10 cellular contexts compared by ENCODE assay signal in the genomic region with DNA sequence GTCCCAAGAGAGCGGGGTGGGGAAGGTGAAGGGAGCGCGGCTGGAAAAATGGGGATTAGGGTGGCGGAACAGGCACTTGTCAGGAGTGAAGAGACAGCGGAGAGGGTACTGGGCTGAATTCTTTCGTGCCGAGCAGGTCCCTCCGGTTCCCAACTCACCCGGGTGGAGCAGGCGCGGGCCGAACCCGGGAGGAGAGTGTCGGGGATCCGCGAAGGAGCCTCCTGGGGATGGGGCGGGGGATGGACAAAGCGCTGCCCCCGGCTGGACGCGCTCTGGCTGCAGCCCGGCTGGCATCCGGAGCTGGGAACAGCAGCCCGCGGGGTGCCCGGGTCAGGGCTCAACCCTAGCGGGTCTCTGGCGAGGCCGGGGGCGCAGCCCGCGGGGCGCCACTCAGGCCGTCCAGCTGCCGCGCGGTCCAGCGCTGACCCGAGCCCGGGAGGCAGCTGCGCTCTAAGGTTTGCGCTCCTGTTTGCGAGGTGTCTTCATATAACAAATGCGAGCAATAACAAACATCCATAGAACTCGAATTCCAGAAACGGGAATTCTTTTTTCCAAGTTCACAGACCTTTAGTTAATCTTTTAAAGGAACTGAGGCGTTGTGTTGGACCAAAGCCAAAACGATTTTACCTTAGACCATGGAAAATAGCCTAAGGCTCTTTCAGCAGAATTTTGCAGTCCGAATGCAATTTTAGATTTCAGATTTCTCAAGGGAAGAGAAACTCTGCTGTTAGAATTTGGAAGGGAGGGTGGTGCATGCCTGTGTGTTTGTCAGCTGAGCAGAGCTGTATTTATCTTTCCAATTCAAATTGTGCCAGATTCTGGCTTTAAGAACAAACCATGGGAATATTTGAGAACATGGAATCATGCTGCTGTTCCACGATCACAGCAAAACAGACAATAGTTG. TPM values are rescaled to one million over a fixed set of nuclear protein-coding genes. Genes with fewer than 3 reads are reported as not detected.
A peak's percentile ranks its signal among the peaks of the same experiment; 100 is the strongest.
DNase-seq lines count a peak whose midpoint lies in the region; ATAC-seq, FAIRE-seq and TF ChIP-seq lines count a peak whose summit lies in the region.
"Had no signal": no experiment of that assay in that cellular context is flagged by ENCODE, and none has a peak within 500 bp of the region (broad histone marks: within the 10 kb centered on the region; RNA-seq: fewer than 3 reads in every experiment).

No MANE protein-coding gene starts in this region.

- in situ Hi-C loops in gastrocnemius medialis (cut with MboI; ENCODE audit: low sequenced_read_pairs in 4 of 4): loop anchor here in 3 of 4 donors (25.0 kb wide), 2 partner anchors 232 to 857 kb away; no protein-coding TSS in a partner anchor

- H3K4me3 ChIP-seq in HEK293 (ENCODE audit: low read depth, low read length) (peak overlapping the region; percentile 48), breast epithelium (peak overlapping the region; percentile 44 to 65 (median 55)), kidney (ENCODE audit: low read length in 2 of 2) (peak overlapping the region; percentile 70 to 76), gastrocnemius medialis (peak overlapping the region; percentile 39 to 51 (median 45))

- CTCF ChIA-PET in HEK293 (lab: Yijun Ruan, JAX): interaction anchor here (0.8 to 1.0 kb wide), 2 partner anchors 11 to 13 kb away, joined by 3 to 4 read pairs; no protein-coding TSS in a partner anchor

- ATAC-seq in gastrocnemius medialis (no peak), GM21528 (IDR thresholded peaks at IDR 0.05; ENCODE audit: low FRiP score, unreplicated experiment) (no peak), GM18520 (IDR thresholded peaks at IDR 0.05; ENCODE audit: unreplicated experiment) (no peak), HG02763 (IDR thresholded peaks at IDR 0.05; ENCODE audit: unreplicated experiment) (no peak)
- ATAC-seq: naive thymus-derived CD8-positive, alpha-beta T cell had no signal

- H3K27me3 ChIP-seq in breast epithelium (peaks cover 0 to 47% of the 10 kb centered on the region in 2 donors), gastrocnemius medialis (peaks cover 21 to 47% (median 25%) of the 10 kb centered on the region in 3 donors)

- H3K36me3 ChIP-seq in HEK293 (ENCODE audit: control insufficient read depth in 2 of 2, insufficient read depth in 1 of 2, low read length in 2 of 2) (no peaks in the 10 kb centered on the region), breast epithelium (no peaks in the 10 kb centered on the region), kidney (ENCODE audit: control insufficient read depth in 1 of 2, insufficient read depth in 2 of 2, low read length in 2 of 2) (peaks cover 0 to 2% of the 10 kb centered on the region in 2 donors), gastrocnemius medialis (no peaks in the 10 kb centered on the region)

- POLR2A ChIA-PET in HEK293 (lab: Yijun Ruan, JAX): no interaction called here

- DNase-seq in breast epithelium (ENCODE audit: low spot score in 2 of 2) (no peak), kidney (no peak), gastrocnemius medialis (no peak)
- no peak for DNase-seq in activated T-cell treated with anti-CD3 and anti-CD28 coated beads, Interleukin-2, amount 50 U/mL, for 1 hour
- DNase-seq: activated naive CD4-positive, alpha-beta T cell treated with anti-CD3 and anti-CD28 coated beads, Interleukin-2, amount 10 ng/mL, durations not matched to agents 7 days and 5 days had no signal

- no peak for TF ChIP-seq POLR2A in breast epithelium (IDR thresholded peaks at IDR 0.05)
- no peak for TF ChIP-seq POLR2A in gastrocnemius medialis (IDR thresholded peaks at IDR 0.05)

- H3K9ac ChIP-seq in kidney (ENCODE audit: low read length in 2 of 2): peak overlapping the region in 1 of 2 donors; percentile 55

- FAIRE-seq in kidney (lab: Jason Lieb, UNC): no peak

- no peak overlapping the region for H3K27ac ChIP-seq in HEK293 (ENCODE audit: extremely low read depth, low read depth, low read length)
- H3K27ac ChIP-seq in breast epithelium: peak overlapping the region; percentile 36 to 54
- H3K27ac ChIP-seq in kidney (ENCODE audit: low read depth in 2 of 2, low read length in 2 of 2): peak overlapping the region; percentile 58 to 76
- H3K27ac ChIP-seq in gastrocnemius medialis: peak overlapping the region in 2 of 4 donors; percentile 46 to 48

- intact Hi-C loops in breast epithelium (cut with DNase I; ENCODE audit: low total_unique reads) (no loop called here), kidney (cut with DNase I) (no loop called here), gastrocnemius medialis (cut with DNase I; ENCODE audit: low total_unique reads) (no loop called here)

- no peaks in the 10 kb centered on the region for H3K9me3 ChIP-seq in HEK293 (ENCODE audit: control insufficient read depth, insufficient read depth, low read depth, low read length)
- no peaks in the 10 kb centered on the region for H3K9me3 ChIP-seq in breast epithelium
- no peaks in the 10 kb centered on the region for H3K9me3 ChIP-seq in kidney (ENCODE audit: control insufficient read depth in 1 of 2, low read length in 2 of 2)
- no peaks in the 10 kb centered on the region for H3K9me3 ChIP-seq in gastrocnemius medialis

- no peak for TF ChIP-seq CTCF in HEK293 (tag by site-specific recombination; IDR thresholded peaks at IDR 0.05)
- TF ChIP-seq CTCF in breast epithelium (IDR thresholded peaks at IDR 0.05): no peak
- TF ChIP-seq CTCF in kidney (IDR thresholded peaks at IDR 0.05; ENCODE audit: borderline replicate concordance, extremely low read depth, insufficient read depth): no peak
- TF ChIP-seq CTCF in gastrocnemius medialis (IDR thresholded peaks at IDR 0.05 in 4 of 5, conservative IDR thresholded peaks at IDR 0.05 in 1 of 5): no peak

- H3K4me1 ChIP-seq in HEK293 (ENCODE audit: control insufficient read depth, insufficient read depth, low read length) (no peaks in the 10 kb centered on the region; the same call in 1 of the 2 replicates), breast epithelium (no peaks in the 10 kb centered on the region), kidney (ENCODE audit: control insufficient read depth in 1 of 2, insufficient read depth in 1 of 2, low read depth in 1 of 2, low read length in 2 of 2) (no peaks in the 10 kb centered on the region), gastrocnemius medialis (peaks cover 5 to 6% of the 10 kb centered on the region in 2 donors)

TF ChIP-seq in HEK293, 187 proteins besides CTCF, POLR2A, EP300 and RAD21:
- TF ChIP-seq ZBTB20 (tag by site-specific recombination; IDR thresholded peaks at IDR 0.05) (0 out of 2 replicates have a peak, but pooled peaks have one; percentile 11), ZNF426 (tag by site-specific recombination; IDR thresholded peaks at IDR 0.05) (no peak)

RNA-seq across cellular contexts. Expression of a gene that starts 0.7 kb away (rescaled TPM):
- 1 to 10 TPM; 1.6 to 4.6 (median 1.6) TPM for total RNA-seq in breast epithelium
- total RNA-seq in kidney: 3.0 TPM
- 1.2 TPM for polyA plus RNA-seq in kidney (ENCODE audit: insufficient read depth, low read depth, low replicate concordance)
- not detected for total RNA-seq in gastrocnemius medialis
- total RNA-seq: naive thymus-derived CD8-positive, alpha-beta T cell had no signal
- polyA plus RNA-seq: naive thymus-derived CD8-positive, alpha-beta T cell had no signal

RNA-seq across cellular contexts. Expression of a gene that starts 12.0 kb away (rescaled TPM):
- total RNA-seq in breast epithelium: 10 to 100 TPM; 46.8 to 61.0 (median 55.8) TPM
- 32.9 TPM for total RNA-seq in kidney
- 19.2 TPM for polyA plus RNA-seq in kidney (ENCODE audit: insufficient read depth, low read depth, low replicate concordance)
- total RNA-seq in gastrocnemius medialis: 1 to 10 TPM in 3 of 4 donors, under 1 TPM in 1; 0.40 to 3.1 (median 1.3) TPM
- total RNA-seq: naive thymus-derived CD8-positive, alpha-beta T cell had no signal
- polyA plus RNA-seq: naive thymus-derived CD8-positive, alpha-beta T cell had no signal
